Comparison of ENCODE assay signal across 1 cellular context in the genomic region with DNA sequence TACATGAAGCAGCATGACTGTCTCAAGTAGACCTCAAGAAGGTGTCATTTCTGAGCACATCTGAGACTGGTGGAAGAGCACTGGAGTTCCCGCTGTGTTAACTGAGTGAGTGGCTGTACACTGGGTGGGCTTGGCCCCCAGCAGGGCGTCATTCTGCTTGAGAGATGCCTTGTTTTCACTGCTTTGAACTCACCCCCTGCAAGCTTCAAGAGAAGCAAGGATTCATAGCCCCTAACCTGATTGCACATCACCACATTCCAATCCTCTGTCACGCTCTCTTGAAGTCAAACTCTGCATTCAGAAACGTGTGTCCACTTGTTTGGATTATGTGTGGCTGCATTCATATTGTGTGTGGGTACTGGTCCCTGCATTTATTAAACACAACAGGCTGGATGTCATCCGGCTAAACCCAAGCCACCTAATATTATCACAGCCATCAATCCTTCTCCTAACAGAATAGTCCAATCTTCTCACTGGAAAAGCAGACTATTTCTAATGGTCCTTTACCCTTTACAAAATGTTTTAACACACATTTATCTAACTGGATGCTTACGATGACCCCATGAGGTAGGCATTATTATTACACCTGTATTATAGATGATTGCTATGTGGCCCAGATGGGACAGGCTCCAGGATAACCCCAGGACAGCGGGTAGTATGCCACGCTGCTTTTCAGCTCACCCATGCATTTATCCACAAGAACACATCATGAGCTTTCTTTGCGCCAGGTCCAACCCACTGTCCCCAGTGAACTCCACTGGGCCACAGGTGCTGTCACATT.
TF ChIP-seq lines count a peak whose summit lies in the region.

No MANE protein-coding gene starts in this region.

TF ChIP-seq in neural cell, 6 proteins besides CTCF, POLR2A, EP300 and RAD21 (continued from another document):
- TF ChIP-seq SMC3 (conservative IDR thresholded peaks at IDR 0.05; ENCODE audit: poor library complexity) (peak; percentile 26), POLR2AphosphoS5 (IDR thresholded peaks at IDR 0.05) (no peak), EZH2 (IDR thresholded peaks at IDR 0.05; ENCODE audit: borderline replicate concordance, insufficient read depth, low read length, poor library complexity, severe bottlenecking) (no peak)
